Comparison of ENCODE assay signal across 36 cellular contexts in genomic region chr14:27484633-27485032, GRCh38.
DNase-seq lines count a peak whose midpoint lies in the region; ATAC-seq, FAIRE-seq and TF ChIP-seq lines count a peak whose summit lies in the region.
"Had no signal": no experiment of that assay in that cellular context is flagged by ENCODE, and none has a peak within 500 bp of the region (broad histone marks: within the 10 kb centered on the region; RNA-seq: fewer than 3 reads in every experiment).

No MANE protein-coding gene starts in this region.

- H2AK5ac ChIP-seq in IMR-90 (ENCODE audit: low read depth, low read length) = no peak overlapping the region

- TF ChIP-seq POLR2A in HepG2 (IDR thresholded peaks at IDR 0.05; ENCODE audit: insufficient read depth in 1 of 2, low read depth in 2 of 2, low read length in 2 of 2) (no peak), right lobe of liver (IDR thresholded peaks at IDR 0.05) (no peak), IMR-90 (IDR thresholded peaks at IDR 0.05; ENCODE audit: low read depth, low read length) (no peak), K562 (conservative IDR thresholded peaks at IDR 0.05) (no peak)

- no peak overlapping the region for H3K27ac Mint-ChIP-seq in activated T-helper 17 cell treated with anti-CD3 and anti-CD28 coated beads, Interleukin-2, amount 50 U/mL, for 72 hours
- H3K27ac Mint-ChIP-seq: B cell; CD14-positive monocyte; CD4-positive, alpha-beta memory T cell; CD4-positive, alpha-beta T cell; CD4-positive, CD25-positive, alpha-beta regulatory T cell; CD8-positive, alpha-beta T cell had no signal

- FAIRE-seq in HepG2 (lab: Jason Lieb, UNC) (no peak), K562 (lab: Jason Lieb, UNC) (no peak), kidney (lab: Jason Lieb, UNC) (peak; percentile 17)
- FAIRE-seq: A549, D721Med had no signal

- H3K27ac ChIP-seq in HepG2 (ENCODE audit: extremely low read length, insufficient read depth, low read length) = no peak overlapping the region
- H3K27ac ChIP-seq in right lobe of liver = no peak overlapping the region
- H3K27ac ChIP-seq in IMR-90 (ENCODE audit: insufficient read depth, low read length) = no peak overlapping the region
- no peak overlapping the region for H3K27ac ChIP-seq in K562 (ENCODE audit: extremely low read depth, low read depth, low read length)
- no peak overlapping the region for H3K27ac ChIP-seq in kidney (ENCODE audit: low read depth in 2 of 2, low read length in 2 of 2)
- H3K27ac ChIP-seq: 22Rv1; A549; BLaER1; BLaER1 treated with 17β-estradiol and CSF1 and Interleukin-3, amounts not matched to agents 10 nM and 100 nM; C4-2B had no signal

- H3K14ac ChIP-seq in IMR-90 (replicated peaks; ENCODE audit: low read depth, low read length) = no peak overlapping the region

- H3K27me3 ChIP-seq in HepG2 (ENCODE audit: control insufficient read depth in 1 of 2, insufficient read depth in 2 of 2, low read length in 2 of 2) = no peaks in the 10 kb centered on the region
- H3K27me3 ChIP-seq in right lobe of liver = no peaks in the 10 kb centered on the region
- H3K27me3 ChIP-seq in IMR-90 (ENCODE audit: control insufficient read depth, insufficient read depth, low read length) = no peaks in the 10 kb centered on the region
- H3K27me3 ChIP-seq in K562 (ENCODE audit: control insufficient read depth in 2 of 2, insufficient read depth in 2 of 2, low read length in 2 of 2) = no peaks in the 10 kb centered on the region
- H3K27me3 ChIP-seq: BE2C; BLaER1; BLaER1 treated with 17β-estradiol and CSF1 and Interleukin-3, amounts not matched to agents 10 nM and 100 nM had no signal

- TF ChIP-seq EP300 in HepG2 (IDR thresholded peaks at IDR 0.05; ENCODE audit: low read depth in 2 of 2, low read length in 2 of 2) (no peak), HepG2 (CRISPR knock-in tag; IDR thresholded peaks at IDR 0.05; ENCODE audit: borderline replicate concordance) (no peak), K562 (IDR thresholded peaks at IDR 0.05; ENCODE audit: low read length) (no peak)

- no peaks in the 10 kb centered on the region for H3K4me1 Mint-ChIP-seq in activated T-helper 17 cell treated with anti-CD3 and anti-CD28 coated beads, Interleukin-2, amount 50 U/mL, for 72 hours
- H3K4me1 Mint-ChIP-seq: B cell; CD14-positive monocyte; CD4-positive, alpha-beta memory T cell; CD4-positive, CD25-positive, alpha-beta regulatory T cell; CD8-positive, alpha-beta memory T cell had no signal

- H4K20me1 ChIP-seq in HepG2 (ENCODE audit: insufficient read depth, low read length) (no peaks in the 10 kb centered on the region), IMR-90 (ENCODE audit: insufficient read depth, low read length) (no peaks in the 10 kb centered on the region), K562 (replicated peaks; ENCODE audit: control insufficient read depth, insufficient read depth, low read length) (no peaks in the 10 kb centered on the region)
- H4K20me1 ChIP-seq: BLaER1; BLaER1 treated with 17β-estradiol and CSF1 and Interleukin-3, amounts not matched to agents 10 nM and 100 nM had no signal

- POLR2A ChIA-PET in HepG2 (lab: Yijun Ruan, JAX) (no interaction called here), IMR-90 (lab: Charles Lee; ENCODE audit: unreplicated experiment) (no interaction called here), K562 (lab: Yijun Ruan, JAX) (no interaction called here)

- H2AFZ ChIP-seq in HepG2 (ENCODE audit: low read length) = no peak overlapping the region
- no peak overlapping the region for H2AFZ ChIP-seq in IMR-90 (replicated peaks; ENCODE audit: low read length, poor library complexity)
- no peak overlapping the region for H2AFZ ChIP-seq in K562 (ENCODE audit: low read depth, low read length)

- no peak overlapping the region for H2BK5ac ChIP-seq in IMR-90 (ENCODE audit: low read depth, low read length, poor library complexity, severe bottlenecking)

- peaks cover 79% of the 10 kb centered on the region for H3K9me3 ChIP-seq in HepG2 (ENCODE audit: low read length)
- no peaks in the 10 kb centered on the region for H3K9me3 ChIP-seq in right lobe of liver
- peaks cover 2% of the 10 kb centered on the region; the same call in 1 of the 2 replicates for H3K9me3 ChIP-seq in IMR-90 (ENCODE audit: control insufficient read depth, insufficient read depth, low read length)
- H3K9me3 ChIP-seq in K562 (replicated peaks; ENCODE audit: control insufficient read depth, insufficient read depth, low read depth, low read length) = no peaks in the 10 kb centered on the region
- H3K9me3 ChIP-seq in kidney (ENCODE audit: control insufficient read depth in 1 of 2, low read length in 2 of 2) = no peaks in the 10 kb centered on the region
- H3K9me3 ChIP-seq: A549; BE2C; BLaER1; BLaER1 treated with 17β-estradiol and CSF1 and Interleukin-3, amounts not matched to agents 10 nM and 100 nM; Caco-2 had no signal

- H4K8ac ChIP-seq in IMR-90 (ENCODE audit: low read depth in 2 of 2, low read length in 2 of 2) = no peak overlapping the region

- TF ChIP-seq RAD21 in HepG2 (CRISPR knock-in tag; IDR thresholded peaks at IDR 0.05) = no peak
- no peak for TF ChIP-seq RAD21 in IMR-90 (IDR thresholded peaks at IDR 0.05; ENCODE audit: low read length)
- no peak for TF ChIP-seq RAD21 in K562 (CRISPR knock-in tag; conservative IDR thresholded peaks at IDR 0.05 in 1 of 2, IDR thresholded peaks at IDR 0.05 in 1 of 2)

- no peak overlapping the region for H2BK120ac ChIP-seq in IMR-90 (ENCODE audit: low read depth, low read length)

- no peak overlapping the region for H2AK9ac ChIP-seq in IMR-90 (replicated peaks; ENCODE audit: low read depth, low read length, poor library complexity)

- no peaks in the 10 kb centered on the region for H3K79me1 ChIP-seq in IMR-90 (ENCODE audit: low read depth in 1 of 2, low read length in 2 of 2)

- H3K4me1 ChIP-seq in HepG2 (ENCODE audit: insufficient read depth, low read length) (no peaks in the 10 kb centered on the region), right lobe of liver (no peaks in the 10 kb centered on the region), IMR-90 (ENCODE audit: control insufficient read depth, insufficient read depth, low read length) (no peaks in the 10 kb centered on the region), K562 (replicated peaks in 1 of 2; ENCODE audit: control insufficient read depth in 2 of 2, insufficient read depth in 2 of 2, low read length in 2 of 2) (no peaks in the 10 kb centered on the region), kidney (ENCODE audit: control insufficient read depth in 1 of 2, insufficient read depth in 1 of 2, low read depth in 1 of 2, low read length in 2 of 2) (no peaks in the 10 kb centered on the region)
- H3K4me1 ChIP-seq: A549; BE2C; BLaER1; BLaER1 treated with 17β-estradiol and CSF1 and Interleukin-3, amounts not matched to agents 10 nM and 100 nM; Caco-2 had no signal

- intact Hi-C loops in HepG2 (cut with micrococcal nuclease; ENCODE audit: unreplicated experiment) (no loop called here), right lobe of liver (cut with DNase I) (no loop called here), IMR-90 (cut with micrococcal nuclease) (no loop called here), K562 (cut with micrococcal nuclease) (no loop called here), kidney (cut with DNase I) (no loop called here)

- no peak overlapping the region for H3K4me3 Mint-ChIP-seq in activated T-helper 17 cell treated with anti-CD3 and anti-CD28 coated beads, Interleukin-2, amount 50 U/mL, for 72 hours
- H3K4me3 Mint-ChIP-seq: B cell; CD14-positive monocyte; CD4-positive, alpha-beta memory T cell; CD4-positive, alpha-beta T cell; CD4-positive, CD25-positive, alpha-beta regulatory T cell; CD8-positive, alpha-beta memory T cell; CD8-positive, alpha-beta T cell had no signal

- H3K18ac ChIP-seq in IMR-90 (ENCODE audit: low read depth, low read length) = no peak overlapping the region

- H3K4ac ChIP-seq in IMR-90 (ENCODE audit: low read depth, low read length) = no peak overlapping the region

- H3K9ac ChIP-seq in HepG2 (ENCODE audit: insufficient read depth, low read depth, low read length) (no peak overlapping the region), IMR-90 (ENCODE audit: low read depth, low read length) (no peak overlapping the region), K562 (ENCODE audit: insufficient read depth in 1 of 2, low read depth in 2 of 2, low read length in 2 of 2) (no peak overlapping the region), kidney (ENCODE audit: low read length in 2 of 2) (no peak overlapping the region)
- H3K9ac ChIP-seq: BLaER1; BLaER1 treated with 17β-estradiol and CSF1 and Interleukin-3, amounts not matched to agents 10 nM and 100 nM had no signal

- ATAC-seq in HepG2 (no peak), right lobe of liver (no peak), IMR-90 (ENCODE audit: low read depth) (no peak), K562 (no peak)
- ATAC-seq in activated T-helper 17 cell treated with anti-CD3 and anti-CD28 coated beads, Interleukin-2, amount 50 U/mL, for 72 hours (replicated peaks) = no peak
- ATAC-seq: A549; CD8-positive, alpha-beta T cell had no signal

- no peak overlapping the region for H3K23ac ChIP-seq in IMR-90 (ENCODE audit: low read depth, low read length)

- TF ChIP-seq CTCF in HepG2 (CRISPR knock-in tag; IDR thresholded peaks at IDR 0.05) (no peak), right lobe of liver (IDR thresholded peaks at IDR 0.05) (no peak), IMR-90 (conservative IDR thresholded peaks at IDR 0.05; ENCODE audit: low read depth, low read length) (no peak), K562 (IDR thresholded peaks at IDR 0.05 in 2 of 3, conservative IDR thresholded peaks at IDR 0.05 in 1 of 3; ENCODE audit: insufficient read depth in 2 of 3, low read depth in 1 of 3, low read length in 3 of 3) (no peak), kidney (IDR thresholded peaks at IDR 0.05; ENCODE audit: borderline replicate concordance, extremely low read depth, insufficient read depth) (no peak)

- H4K5ac ChIP-seq in IMR-90 (ENCODE audit: low read depth, low read length) = no peak overlapping the region

- H2BK15ac ChIP-seq in IMR-90 (ENCODE audit: low read depth, low read length) = no peak overlapping the region

- no peaks in the 10 kb centered on the region for H3K36me3 ChIP-seq in HepG2 (replicated peaks in 1 of 2; ENCODE audit: control insufficient read depth in 1 of 2, insufficient read depth in 2 of 2, low read length in 2 of 2)
- H3K36me3 ChIP-seq in right lobe of liver = no peaks in the 10 kb centered on the region
- H3K36me3 ChIP-seq in IMR-90 (ENCODE audit: control insufficient read depth, insufficient read depth, low read length) = no peaks in the 10 kb centered on the region
- H3K36me3 ChIP-seq in K562 (ENCODE audit: control insufficient read depth, insufficient read depth, low read length) = no peaks in the 10 kb centered on the region
- no peaks in the 10 kb centered on the region for H3K36me3 ChIP-seq in kidney (ENCODE audit: control insufficient read depth in 1 of 2, insufficient read depth in 2 of 2, low read length in 2 of 2)
- H3K36me3 ChIP-seq: BE2C; BLaER1; BLaER1 treated with 17β-estradiol and CSF1 and Interleukin-3, amounts not matched to agents 10 nM and 100 nM had no signal

- no peak overlapping the region for H2BK20ac ChIP-seq in IMR-90 (ENCODE audit: low read depth, low read length)

- CTCF ChIA-PET in HepG2 (lab: Yijun Ruan, JAX; ENCODE audit: low intra/inter-chr PET ratio, low total read pairs) = no interaction called here
- CTCF ChIA-PET in IMR-90 (lab: Yijun Ruan, JAX) = no interaction called here
- CTCF ChIA-PET in K562 (lab: Yijun Ruan, JAX; ENCODE audit: low intra/inter-chr PET ratio) = no interaction called here

- dilution Hi-C loops in IMR-90 (cut with HindIII; ENCODE audit: low sequenced_read_pairs, unreplicated experiment) = no loop called here

- H3K79me2 ChIP-seq in HepG2 (ENCODE audit: insufficient read depth, low read length) (no peaks in the 10 kb centered on the region), K562 (ENCODE audit: control insufficient read depth, insufficient read depth, low read length) (no peaks in the 10 kb centered on the region)

- H3K4me2 ChIP-seq in HepG2 (ENCODE audit: low read depth, low read length) (no peak overlapping the region), IMR-90 (ENCODE audit: low read depth, low read length) (no peak overlapping the region), K562 (ENCODE audit: insufficient read depth, low read length) (no peak overlapping the region)
- H3K4me2 ChIP-seq: A549; BLaER1; BLaER1 treated with 17β-estradiol and CSF1 and Interleukin-3, amounts not matched to agents 10 nM and 100 nM had no signal

- in situ Hi-C loops in HepG2 (cut with HindIII; ENCODE audit: extremely low pct_ligation_motif_present, low pct_unique_long_range_greater_than_20kb) = no loop called here
- in situ Hi-C loops in IMR-90 (cut with MboI; ENCODE audit: low sequenced_read_pairs) = no loop called here
- in situ Hi-C loops in K562 (cut with MboI) = no loop called here

- H3K9me3 Mint-ChIP-seq in activated T-helper 17 cell treated with anti-CD3 and anti-CD28 coated beads, Interleukin-2, amount 50 U/mL, for 72 hours = peaks cover 14% of the 10 kb centered on the region

- DNase-seq in HepG2 (ENCODE audit: low spot score) (no peak), right lobe of liver (no peak), IMR-90 (no peak), K562 (ENCODE audit: extremely low read depth in 1 of 4, low spot score in 3 of 4) (no peak), kidney (no peak), NCI-H1694 treated with DMSO at 0.1 percent for 48 hours (lab: John Stamatoyannopoulos, UW) (no peak), NCI-H526 (lab: John Stamatoyannopoulos, UW) (no peak)
- DNase-seq: 8988T; ACHN; AML-193; BE2C; C1 segment of cervical spinal cord; Caco-2; Calu3; CD4-positive, alpha-beta T cell; CD4-positive, CD25-positive, alpha-beta regulatory T cell; CD8-positive, alpha-beta memory T cell; CD8-positive, alpha-beta T cell; COR-L47; DMS 273 treated with DMSO at 0.1 percent for 48 hours; DMS153; DMS53; DMS79; DMS79 treated with DMSO at 0.1 percent for 48 hours; DND-41; EL had no signal

- BruUV-seq in HepG2 (replicated peaks; lab: Mats Ljungman, UMichigan) (no TSS peak), IMR-90 (replicated peaks; lab: Mats Ljungman, UMichigan) (no TSS peak), K562 (replicated peaks; lab: Mats Ljungman, UMichigan) (no TSS peak)

- no peaks in the 10 kb centered on the region for H3K27me3 Mint-ChIP-seq in activated T-helper 17 cell treated with anti-CD3 and anti-CD28 coated beads, Interleukin-2, amount 50 U/mL, for 72 hours
- H3K27me3 Mint-ChIP-seq: B cell; CD4-positive, alpha-beta memory T cell; CD4-positive, alpha-beta T cell; CD4-positive, CD25-positive, alpha-beta regulatory T cell; CD8-positive, alpha-beta memory T cell had no signal

- H3K56ac ChIP-seq in IMR-90 (ENCODE audit: extremely low read depth, insufficient read depth, low read length) = no peak overlapping the region

- H3K36me3 Mint-ChIP-seq in activated T-helper 17 cell treated with anti-CD3 and anti-CD28 coated beads, Interleukin-2, amount 50 U/mL, for 72 hours (ENCODE audit: low read depth) = no peaks in the 10 kb centered on the region
- H3K36me3 Mint-ChIP-seq: CD14-positive monocyte; CD4-positive, alpha-beta memory T cell; CD4-positive, CD25-positive, alpha-beta regulatory T cell; CD8-positive, alpha-beta memory T cell; CD8-positive, alpha-beta T cell had no signal

- no peak overlapping the region for H4K91ac ChIP-seq in IMR-90 (ENCODE audit: insufficient read depth, low read depth, low read length)

- H3K9me1 ChIP-seq in IMR-90 (ENCODE audit: insufficient read depth, low read length) (no peaks in the 10 kb centered on the region), K562 (ENCODE audit: control insufficient read depth, insufficient read depth, low read length) (no peaks in the 10 kb centered on the region)

- no peak overlapping the region for H3K4me3 ChIP-seq in HepG2 (replicated peaks in 1 of 3; ENCODE audit: insufficient read depth in 1 of 3, low read depth in 2 of 3, low read length in 3 of 3)
- H3K4me3 ChIP-seq in right lobe of liver = no peak overlapping the region
- no peak overlapping the region for H3K4me3 ChIP-seq in IMR-90 (ENCODE audit: insufficient read depth, low read depth, low read length)
- H3K4me3 ChIP-seq in K562 = no peak overlapping the region
- no peak overlapping the region for H3K4me3 ChIP-seq in kidney (ENCODE audit: low read length in 2 of 2)
- H3K4me3 ChIP-seq: A549; BLaER1; BLaER1 treated with 17β-estradiol and CSF1 and Interleukin-3, amounts not matched to agents 10 nM and 100 nM had no signal

Comparison
In these comparisons a context has a peak if more than half of its experiments do, and no peak if none do; other contexts are left out.
1. Of the 241 proteins assayed by ChIP-seq in both HepG2 and K562: peak only in HepG2: MAFF and MAFK; only in K562: none; in both: none; in neither: 239.